Comparison of ENCODE assay signal across 19 cellular contexts in genomic region chr6:159312204-159312603, GRCh38.
"Had no signal": no experiment of that assay in that cellular context is flagged by ENCODE, and none has a peak within 500 bp of the region (broad histone marks: within the 10 kb centered on the region; RNA-seq: fewer than 3 reads in every experiment).

No MANE protein-coding gene starts in this region.

- H3K4me2 ChIP-seq: hepatocyte had no signal

- H2AFZ ChIP-seq: hepatocyte had no signal

- H3K27ac ChIP-seq: colonic mucosa, esophagus squamous epithelium, hepatocyte, ovary, prostate gland, right atrium auricular region, suprapubic skin had no signal

- H3K4me1 ChIP-seq: colonic mucosa, esophagus squamous epithelium, prostate gland, right atrium auricular region, suprapubic skin had no signal

- H3K36me3 ChIP-seq: colonic mucosa, esophagus squamous epithelium, ovary, prostate gland, right atrium auricular region, suprapubic skin had no signal

- ATAC-seq: naive thymus-derived CD8-positive, alpha-beta T cell had no signal

- H3K27me3 ChIP-seq: colonic mucosa, esophagus squamous epithelium, hepatocyte, ovary, right atrium auricular region, suprapubic skin had no signal

- H3K4me3 ChIP-seq: colonic mucosa, esophagus squamous epithelium, hepatocyte, ovary, prostate gland, right atrium auricular region, suprapubic skin had no signal

- H3K9me3 ChIP-seq: colonic mucosa, esophagus squamous epithelium, ovary, prostate gland, right atrium auricular region, suprapubic skin had no signal

- H3K79me2 ChIP-seq: hepatocyte had no signal

- DNase-seq: activated CD4-positive, alpha-beta T cell treated with anti-CD3 and anti-CD28 coated beads for 1 hour; activated CD4-positive, alpha-beta T cell treated with anti-CD3 and anti-CD28 coated beads, Interleukin-2, amount 50 U/mL, for 1 hour; activated gamma-delta T cell treated with Interleukin-2 at 50 U/mL for 16 hours; activated T-cell treated with anti-CD3 and anti-CD28 coated beads, Interleukin-2, amount 50 U/mL, for 1 hour; colonic mucosa; esophagus squamous epithelium; foreskin fibroblast; immature natural killer cell; naive thymus-derived CD8-positive, alpha-beta T cell; ovary; stimulated activated CD4-positive, alpha-beta T cell treated with anti-CD3 and anti-CD28 coated beads, Interleukin-12 subunit alpha, Interleukin-12 subunit beta, amount 100 ng/mL, for 4 hours; stimulated activated CD4-positive, alpha-beta T cell treated with anti-CD3 and anti-CD28 coated beads, Interleukin-4, amount 100 ng/mL, for 4 hours; T-helper 1 cell; T-helper 9 cell; trophoblast cell had no signal
